Comparison of ENCODE assay signal across 8 cellular contexts in genomic region chr19:50333235-50333736, GRCh38. TPM values are rescaled to one million over a fixed set of nuclear protein-coding genes. Genes with fewer than 3 reads are reported as not detected.
DNase-seq lines count a peak whose midpoint lies in the region; ATAC-seq and TF ChIP-seq lines count a peak whose summit lies in the region.

No MANE protein-coding gene starts in this region.

- TF ChIP-seq POLR2A in GM15510 (IDR thresholded peaks at IDR 0.05; ENCODE audit: borderline replicate concordance, extremely low read depth, insufficient read length): peak; percentile 34

- peaks cover 2% of the 10 kb centered on the region for H3K9me3 Mint-ChIP-seq in activated CD4-positive, alpha-beta memory T cell treated with anti-CD3 and anti-CD28 coated beads, Interleukin-2, amount 10 ng/mL, durations not matched to agents 7 days and 5 days

- CTCF ChIA-PET in activated CD4-positive, alpha-beta memory T cell treated with anti-CD3 and anti-CD28 coated beads, Interleukin-2, amount 10 ng/mL, durations not matched to agents 7 days and 5 days (lab: Charles Lee): interaction anchor here (0.5 to 2.1 kb wide), 5 partner anchors 14 to 395 kb away, joined by 3 to 6 read pairs (median 4); partner anchors contain the start of gene JOSD2

- peak overlapping the region; percentile 89 for H3K27ac Mint-ChIP-seq in activated CD4-positive, alpha-beta memory T cell treated with anti-CD3 and anti-CD28 coated beads, Interleukin-2, amount 10 ng/mL, durations not matched to agents 7 days and 5 days

- POLR2A ChIA-PET in activated CD4-positive, alpha-beta memory T cell treated with anti-CD3 and anti-CD28 coated beads, Interleukin-2, amount 10 ng/mL, durations not matched to agents 7 days and 5 days (lab: Charles Lee): interaction anchor here (0.6 to 3.0 kb wide), 10 partner anchors 11 to 830 kb away, joined by 3 to 21 read pairs (median 3); partner anchors contain the start of gene POLD1

- H3K27me3 Mint-ChIP-seq in activated CD4-positive, alpha-beta memory T cell treated with anti-CD3 and anti-CD28 coated beads, Interleukin-2, amount 10 ng/mL, durations not matched to agents 7 days and 5 days: peaks cover 13% of the 10 kb centered on the region

- peak overlapping the region; percentile 87 for H3K4me3 Mint-ChIP-seq in activated CD4-positive, alpha-beta memory T cell treated with anti-CD3 and anti-CD28 coated beads, Interleukin-2, amount 10 ng/mL, durations not matched to agents 7 days and 5 days

- ATAC-seq in HG02884 (IDR thresholded peaks at IDR 0.05; ENCODE audit: unreplicated experiment): peak; percentile 42

- DNase-seq in NCI-H446 (lab: John Stamatoyannopoulos, UW) (peak; percentile 95), ecto neural progenitor cell (ENCODE audit: low spot score) (peak; percentile 95), lung microvascular endothelial cell (ENCODE audit: low read depth in 2 of 2) (peak; percentile 93 to 95), HuH-7 (ENCODE audit: low spot score) (no peak)
- peak; percentile 95 for DNase-seq in activated CD4-positive, alpha-beta memory T cell treated with anti-CD3 and anti-CD28 coated beads, Interleukin-2, amount 10 ng/mL, durations not matched to agents 7 days and 5 days
- DNase-seq in stimulated activated CD4-positive, alpha-beta T cell treated with anti-CD3 and anti-CD28 coated beads, TNF-alpha, amount 100 ng/mL, for 24 hours (ENCODE audit: low read depth in 3 of 3): peak; percentile 83 to 95 (median 90)

- H3K4me1 Mint-ChIP-seq in activated CD4-positive, alpha-beta memory T cell treated with anti-CD3 and anti-CD28 coated beads, Interleukin-2, amount 10 ng/mL, durations not matched to agents 7 days and 5 days: peaks cover 60% of the 10 kb centered on the region

- peaks cover 26% of the 10 kb centered on the region for H3K36me3 Mint-ChIP-seq in activated CD4-positive, alpha-beta memory T cell treated with anti-CD3 and anti-CD28 coated beads, Interleukin-2, amount 10 ng/mL, durations not matched to agents 7 days and 5 days (ENCODE audit: low read depth)

RNA-seq across cellular contexts. Expression of gene KCNC3, which starts 4.1 kb away (rescaled TPM):
- total RNA-seq in activated CD4-positive, alpha-beta memory T cell treated with anti-CD3 and anti-CD28 coated beads, Interleukin-2, amount 10 ng/mL, durations not matched to agents 7 days and 5 days: 1 to 10 TPM; 4.2 to 4.3 TPM
- 0.22 and 0.40 TPM in 2 replicates for total RNA-seq in lung microvascular endothelial cell

RNA-seq across cellular contexts. Expression of gene NAPSA, which starts 32.2 kb away (rescaled TPM):
- total RNA-seq in activated CD4-positive, alpha-beta memory T cell treated with anti-CD3 and anti-CD28 coated beads, Interleukin-2, amount 10 ng/mL, durations not matched to agents 7 days and 5 days: 1 to 10 TPM; 3.2 to 3.9 TPM
- under 0.01 TPM in 1 of 2 replicates, not detected in the other for total RNA-seq in lung microvascular endothelial cell

RNA-seq across cellular contexts. Expression of gene NR1H2, which starts 43.0 kb away (rescaled TPM):
- total RNA-seq in activated CD4-positive, alpha-beta memory T cell treated with anti-CD3 and anti-CD28 coated beads, Interleukin-2, amount 10 ng/mL, durations not matched to agents 7 days and 5 days: 10 to 100 TPM; 79.7 to 86.2 TPM
- total RNA-seq in lung microvascular endothelial cell: 35.5 and 66.7 TPM in 2 replicates

RNA-seq across cellular contexts. Expression of gene POLD1, which starts 50.9 kb away (rescaled TPM):
- 100 to 1,000 TPM; 117 to 119 TPM for total RNA-seq in activated CD4-positive, alpha-beta memory T cell treated with anti-CD3 and anti-CD28 coated beads, Interleukin-2, amount 10 ng/mL, durations not matched to agents 7 days and 5 days
- total RNA-seq in lung microvascular endothelial cell: 38.1 and 39.5 TPM in 2 replicates
